ENCODE assay signal across 1 cellular context in genomic region chr4:145929415-145930178, GRCh38.
TF ChIP-seq lines count a peak whose summit lies in the region.

No MANE protein-coding gene starts in this region.

TF ChIP-seq in GM23338, 12 proteins besides CTCF, POLR2A, EP300 and RAD21 (continued from another document):
- TF ChIP-seq ZNF462 (CRISPR knock-in tag; IDR thresholded peaks at IDR 0.05) (no peak), POLR2AphosphoS5 (IDR thresholded peaks at IDR 0.05; ENCODE audit: low read depth) (no peak), REST (IDR thresholded peaks at IDR 0.05; ENCODE audit: unreplicated experiment) (no peak), ETS1 (IDR thresholded peaks at IDR 0.05) (no peak), STAT1 (IDR thresholded peaks at IDR 0.05; ENCODE audit: unreplicated experiment) (no peak), NANOG (IDR thresholded peaks at IDR 0.05; ENCODE audit: borderline replicate concordance) (no peak), CREB1 (CRISPR knock-in tag; IDR thresholded peaks at IDR 0.05; ENCODE audit: low read depth) (no peak), ZNF114 (CRISPR knock-in tag; IDR thresholded peaks at IDR 0.05) (no peak), ZNF331 (CRISPR knock-in tag; IDR thresholded peaks at IDR 0.05; ENCODE audit: low read depth) (no peak), JUNB (IDR thresholded peaks at IDR 0.05; ENCODE audit: unreplicated experiment) (no peak), EZH2phosphoT487 (IDR thresholded peaks at IDR 0.05; ENCODE audit: unreplicated experiment) (no peak)
